1 cellular context compared by ENCODE assay signal in the genomic region with DNA sequence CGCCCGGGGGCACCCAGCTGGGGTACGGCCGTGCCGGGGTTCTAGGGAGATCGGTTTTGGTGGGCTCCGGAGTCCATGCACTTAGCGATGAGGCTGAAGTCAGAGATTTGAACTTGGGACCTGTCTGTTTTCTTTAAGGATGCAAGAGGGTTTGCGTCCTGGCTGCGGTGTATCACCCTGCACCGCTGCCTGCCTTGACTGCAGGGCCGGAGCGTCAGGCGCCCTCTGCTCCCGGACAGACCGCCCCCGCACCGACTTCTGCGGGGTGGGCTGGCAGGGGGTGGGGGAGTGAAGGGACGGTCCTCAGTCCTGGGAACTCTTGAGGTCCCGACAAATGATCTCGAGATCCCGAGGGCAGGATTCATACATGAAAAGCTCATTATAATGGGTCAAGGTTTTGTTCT.
A peak's percentile ranks its signal among the peaks of the same experiment; 100 is the strongest.
TF ChIP-seq lines count a peak whose summit lies in the region.

No MANE protein-coding gene starts in this region.

TF ChIP-seq in HepG2, 621 proteins besides CTCF, POLR2A, EP300 and RAD21 (continued from another document):
- TF ChIP-seq, protein P1, sequence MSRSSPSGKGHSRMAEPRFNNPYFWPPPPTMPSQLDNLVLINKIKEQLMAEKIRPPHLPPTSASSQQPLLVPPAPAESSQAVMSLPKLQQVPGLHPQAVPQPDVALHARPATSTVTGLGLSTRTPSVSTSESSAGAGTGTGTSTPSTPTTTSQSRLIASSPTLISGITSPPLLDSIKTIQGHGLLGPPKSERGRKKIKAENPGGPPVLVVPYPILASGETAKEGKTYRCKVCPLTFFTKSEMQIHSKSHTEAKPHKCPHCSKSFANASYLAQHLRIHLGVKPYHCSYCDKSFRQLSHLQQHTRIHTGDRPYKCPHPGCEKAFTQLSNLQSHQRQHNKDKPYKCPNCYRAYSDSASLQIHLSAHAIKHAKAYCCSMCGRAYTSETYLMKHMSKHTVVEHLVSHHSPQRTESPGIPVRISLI (CRISPR knock-in tag; IDR thresholded peaks at IDR 0.05; ENCODE audit: borderline replicate concordance), result peak; percentile 4; the same call in 1 of the 2 replicates
- 0 out of 2 replicates have a peak, but pooled peaks have one; percentile 5 for TF ChIP-seq GTF3A (CRISPR knock-in tag; conservative IDR thresholded peaks at IDR 0.05)
- TF ChIP-seq, protein P2, sequence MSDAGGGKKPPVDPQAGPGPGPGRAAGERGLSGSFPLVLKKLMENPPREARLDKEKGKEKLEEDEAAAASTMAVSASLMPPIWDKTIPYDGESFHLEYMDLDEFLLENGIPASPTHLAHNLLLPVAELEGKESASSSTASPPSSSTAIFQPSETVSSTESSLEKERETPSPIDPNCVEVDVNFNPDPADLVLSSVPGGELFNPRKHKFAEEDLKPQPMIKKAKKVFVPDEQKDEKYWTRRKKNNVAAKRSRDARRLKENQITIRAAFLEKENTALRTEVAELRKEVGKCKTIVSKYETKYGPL (CRISPR knock-in tag; IDR thresholded peaks at IDR 0.05), result 0 out of 2 replicates have a peak, but pooled peaks have one; percentile 18
- TF ChIP-seq, protein P3, sequence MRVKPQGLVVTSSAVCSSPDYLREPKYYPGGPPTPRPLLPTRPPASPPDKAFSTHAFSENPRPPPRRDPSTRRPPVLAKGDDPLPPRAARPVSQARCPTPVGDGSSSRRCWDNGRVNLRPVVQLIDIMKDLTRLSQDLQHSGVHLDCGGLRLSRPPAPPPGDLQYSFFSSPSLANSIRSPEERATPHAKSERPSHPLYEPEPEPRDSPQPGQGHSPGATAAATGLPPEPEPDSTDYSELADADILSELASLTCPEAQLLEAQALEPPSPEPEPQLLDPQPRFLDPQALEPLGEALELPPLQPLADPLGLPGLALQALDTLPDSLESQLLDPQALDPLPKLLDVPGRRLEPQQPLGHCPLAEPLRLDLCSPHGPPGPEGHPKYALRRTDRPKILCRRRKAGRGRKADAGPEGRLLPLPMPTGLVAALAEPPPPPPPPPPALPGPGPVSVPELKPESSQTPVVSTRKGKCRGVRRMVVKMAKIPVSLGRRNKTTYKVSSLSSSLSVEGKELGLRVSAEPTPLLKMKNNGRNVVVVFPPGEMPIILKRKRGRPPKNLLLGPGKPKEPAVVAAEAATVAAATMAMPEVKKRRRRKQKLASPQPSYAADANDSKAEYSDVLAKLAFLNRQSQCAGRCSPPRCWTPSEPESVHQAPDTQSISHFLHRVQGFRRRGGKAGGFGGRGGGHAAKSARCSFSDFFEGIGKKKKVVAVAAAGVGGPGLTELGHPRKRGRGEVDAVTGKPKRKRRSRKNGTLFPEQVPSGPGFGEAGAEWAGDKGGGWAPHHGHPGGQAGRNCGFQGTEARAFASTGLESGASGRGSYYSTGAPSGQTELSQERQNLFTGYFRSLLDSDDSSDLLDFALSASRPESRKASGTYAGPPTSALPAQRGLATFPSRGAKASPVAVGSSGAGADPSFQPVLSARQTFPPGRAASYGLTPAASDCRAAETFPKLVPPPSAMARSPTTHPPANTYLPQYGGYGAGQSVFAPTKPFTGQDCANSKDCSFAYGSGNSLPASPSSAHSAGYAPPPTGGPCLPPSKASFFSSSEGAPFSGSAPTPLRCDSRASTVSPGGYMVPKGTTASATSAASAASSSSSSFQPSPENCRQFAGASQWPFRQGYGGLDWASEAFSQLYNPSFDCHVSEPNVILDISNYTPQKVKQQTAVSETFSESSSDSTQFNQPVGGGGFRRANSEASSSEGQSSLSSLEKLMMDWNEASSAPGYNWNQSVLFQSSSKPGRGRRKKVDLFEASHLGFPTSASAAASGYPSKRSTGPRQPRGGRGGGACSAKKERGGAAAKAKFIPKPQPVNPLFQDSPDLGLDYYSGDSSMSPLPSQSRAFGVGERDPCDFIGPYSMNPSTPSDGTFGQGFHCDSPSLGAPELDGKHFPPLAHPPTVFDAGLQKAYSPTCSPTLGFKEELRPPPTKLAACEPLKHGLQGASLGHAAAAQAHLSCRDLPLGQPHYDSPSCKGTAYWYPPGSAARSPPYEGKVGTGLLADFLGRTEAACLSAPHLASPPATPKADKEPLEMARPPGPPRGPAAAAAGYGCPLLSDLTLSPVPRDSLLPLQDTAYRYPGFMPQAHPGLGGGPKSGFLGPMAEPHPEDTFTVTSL (CRISPR knock-in tag; IDR thresholded peaks at IDR 0.05; ENCODE audit: borderline replicate concordance), result 0 out of 2 replicates have a peak, but pooled peaks have one; percentile 47
- TF ChIP-seq, protein P4, sequence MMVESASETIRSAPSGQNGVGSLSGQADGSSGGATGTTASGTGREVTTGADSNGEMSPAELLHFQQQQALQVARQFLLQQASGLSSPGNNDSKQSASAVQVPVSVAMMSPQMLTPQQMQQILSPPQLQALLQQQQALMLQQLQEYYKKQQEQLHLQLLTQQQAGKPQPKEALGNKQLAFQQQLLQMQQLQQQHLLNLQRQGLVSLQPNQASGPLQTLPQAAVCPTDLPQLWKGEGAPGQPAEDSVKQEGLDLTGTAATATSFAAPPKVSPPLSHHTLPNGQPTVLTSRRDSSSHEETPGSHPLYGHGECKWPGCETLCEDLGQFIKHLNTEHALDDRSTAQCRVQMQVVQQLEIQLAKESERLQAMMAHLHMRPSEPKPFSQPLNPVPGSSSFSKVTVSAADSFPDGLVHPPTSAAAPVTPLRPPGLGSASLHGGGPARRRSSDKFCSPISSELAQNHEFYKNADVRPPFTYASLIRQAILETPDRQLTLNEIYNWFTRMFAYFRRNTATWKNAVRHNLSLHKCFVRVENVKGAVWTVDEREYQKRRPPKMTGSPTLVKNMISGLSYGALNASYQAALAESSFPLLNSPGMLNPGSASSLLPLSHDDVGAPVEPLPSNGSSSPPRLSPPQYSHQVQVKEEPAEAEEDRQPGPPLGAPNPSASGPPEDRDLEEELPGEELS (CRISPR knock-in tag; IDR thresholded peaks at IDR 0.05), result 0 out of 2 replicates have a peak, but pooled peaks have one; percentile 5
- TF ChIP-seq ZNF253 (CRISPR knock-in tag; IDR thresholded peaks at IDR 0.05; ENCODE audit: borderline replicate concordance), result no peak
- 0 out of 2 replicates have a peak, but pooled peaks have one; percentile 0 for TF ChIP-seq MED13 (CRISPR knock-in tag; IDR thresholded peaks at IDR 0.05)
- no peak for TF ChIP-seq GATAD1 (CRISPR knock-in tag; IDR thresholded peaks at IDR 0.05)
- peak; percentile 66; the same call in 1 of the 2 replicates for TF ChIP-seq MLLT10 (CRISPR knock-in tag; IDR thresholded peaks at IDR 0.05)
- peak; percentile 20; the same call in 1 of the 2 replicates for TF ChIP-seq RFXAP (CRISPR knock-in tag; IDR thresholded peaks at IDR 0.05; ENCODE audit: borderline replicate concordance)
